ENCODE assay signal across 8 cellular contexts in the genomic region with DNA sequence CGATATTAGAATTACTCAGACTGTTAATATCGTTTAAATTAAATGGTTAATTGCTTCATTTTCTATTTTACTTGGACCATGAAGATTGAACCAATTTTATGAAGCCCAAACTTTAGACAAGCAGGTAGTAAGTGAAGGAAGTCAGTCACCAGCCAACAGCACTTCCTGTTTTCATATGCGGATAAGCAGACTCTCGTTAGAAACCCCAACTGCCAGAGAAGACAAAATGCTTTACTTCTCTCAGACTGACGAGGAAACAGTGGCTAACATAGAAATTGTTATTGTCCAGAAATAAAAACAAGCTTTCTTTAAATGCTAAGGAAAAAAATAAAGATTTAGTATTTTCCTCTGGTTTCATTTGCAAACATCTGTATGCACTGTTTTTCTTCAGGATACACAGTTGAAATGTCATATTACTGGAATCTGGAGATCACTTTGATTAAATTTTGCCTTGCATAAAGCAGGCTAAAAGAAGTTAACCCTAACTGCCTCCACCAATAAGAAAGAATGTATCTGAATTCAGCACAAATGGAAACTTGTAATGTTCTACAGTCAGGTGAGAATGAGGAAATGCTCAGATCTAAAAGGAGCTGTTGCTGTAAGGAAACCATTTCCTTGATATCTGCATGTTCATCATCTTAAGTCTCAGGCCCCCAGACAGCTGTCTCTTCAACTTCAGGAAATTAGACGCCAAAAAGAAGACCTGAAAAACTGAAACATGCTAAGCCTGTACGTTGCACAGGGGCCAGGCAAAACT.
DNase-seq lines count a peak whose midpoint lies in the region; ATAC-seq and TF ChIP-seq lines count a peak whose summit lies in the region.

No MANE protein-coding gene starts in this region.

- intact Hi-C loops in activated T-helper 1 cell treated with anti-CD3 and anti-CD28 coated beads, Interleukin-12 subunit alpha, Interleukin-12 subunit beta, Interleukin-2, Interleukin-4 antibody, amounts not matched to agents 30 ng/mL and 10 ng/mL and 1 ng/mL, durations not matched to agents 14 hours and 24 hours and 36 hours (cut with micrococcal nuclease): loop anchor here (2.0 to 5.0 kb wide), 5 partner anchors 45 to 149 kb away; partner anchors contain the start of gene SAMSN1
- intact Hi-C loops in stomach (cut with DNase I; ENCODE audit: low total_unique reads): no loop called here
- intact Hi-C loops in ovary (cut with DNase I): no loop called here
- intact Hi-C loops in thyroid gland (cut with DNase I): no loop called here

- TF ChIP-seq EP300 in stomach (IDR thresholded peaks at IDR 0.05) (no peak), ovary (IDR thresholded peaks at IDR 0.05) (no peak)

- H3K4me3 Mint-ChIP-seq in activated T-cell treated with anti-CD3 and anti-CD28 coated beads, Interleukin-2, amount 50 U/mL, for 24 hours: peak overlapping the region; percentile 56
- peak overlapping the region; percentile 74 for H3K4me3 Mint-ChIP-seq in activated T-helper 1 cell treated with anti-CD3 and anti-CD28 coated beads, Interleukin-12 subunit alpha, Interleukin-12 subunit beta, Interleukin-2, Interleukin-4 antibody, amounts not matched to agents 30 ng/mL and 10 ng/mL and 1 ng/mL, durations not matched to agents 14 hours and 24 hours and 36 hours

- H3K27ac ChIP-seq in stomach: peak overlapping the region in 4 of 5 donors; percentile 32 to 70 (median 34)
- H3K27ac ChIP-seq in ovary: no peak overlapping the region
- H3K27ac ChIP-seq in thyroid gland: no peak overlapping the region

- peaks cover 1% of the 10 kb centered on the region for H3K36me3 Mint-ChIP-seq in activated T-cell treated with anti-CD3 and anti-CD28 coated beads, Interleukin-2, amount 50 U/mL, for 24 hours (ENCODE audit: low read depth)
- peaks cover 23% of the 10 kb centered on the region for H3K36me3 Mint-ChIP-seq in activated T-helper 1 cell treated with anti-CD3 and anti-CD28 coated beads, Interleukin-12 subunit alpha, Interleukin-12 subunit beta, Interleukin-2, Interleukin-4 antibody, amounts not matched to agents 30 ng/mL and 10 ng/mL and 1 ng/mL, durations not matched to agents 14 hours and 24 hours and 36 hours (ENCODE audit: low read depth)

- no peaks in the 10 kb centered on the region for H3K4me1 ChIP-seq in stomach
- no peaks in the 10 kb centered on the region for H3K4me1 ChIP-seq in ovary (ENCODE audit: insufficient read depth)
- no peaks in the 10 kb centered on the region for H3K4me1 ChIP-seq in thyroid gland

- TF ChIP-seq CTCF in stomach (IDR thresholded peaks at IDR 0.05): no peak
- TF ChIP-seq CTCF in ovary (IDR thresholded peaks at IDR 0.05): no peak
- no peak for TF ChIP-seq CTCF in thyroid gland (IDR thresholded peaks at IDR 0.05)

- no peak overlapping the region for H3K4me3 ChIP-seq in stomach
- no peak overlapping the region for H3K4me3 ChIP-seq in ovary
- no peak overlapping the region for H3K4me3 ChIP-seq in thyroid gland (replicated peaks in 1 of 3)

- H3K9me3 ChIP-seq in stomach (no peaks in the 10 kb centered on the region), ovary (no peaks in the 10 kb centered on the region), thyroid gland (no peaks in the 10 kb centered on the region)

- peaks cover 51% of the 10 kb centered on the region for H3K4me1 Mint-ChIP-seq in activated T-cell treated with anti-CD3 and anti-CD28 coated beads, Interleukin-2, amount 50 U/mL, for 24 hours (ENCODE audit: low read depth)
- peaks cover 49% of the 10 kb centered on the region for H3K4me1 Mint-ChIP-seq in activated T-helper 1 cell treated with anti-CD3 and anti-CD28 coated beads, Interleukin-12 subunit alpha, Interleukin-12 subunit beta, Interleukin-2, Interleukin-4 antibody, amounts not matched to agents 30 ng/mL and 10 ng/mL and 1 ng/mL, durations not matched to agents 14 hours and 24 hours and 36 hours (ENCODE audit: low read depth)

- H3K27me3 Mint-ChIP-seq in activated T-cell treated with anti-CD3 and anti-CD28 coated beads, Interleukin-2, amount 50 U/mL, for 24 hours: no peaks in the 10 kb centered on the region
- no peaks in the 10 kb centered on the region for H3K27me3 Mint-ChIP-seq in activated T-helper 1 cell treated with anti-CD3 and anti-CD28 coated beads, Interleukin-12 subunit alpha, Interleukin-12 subunit beta, Interleukin-2, Interleukin-4 antibody, amounts not matched to agents 30 ng/mL and 10 ng/mL and 1 ng/mL, durations not matched to agents 14 hours and 24 hours and 36 hours (ENCODE audit: insufficient read depth)

- H3K36me3 ChIP-seq in stomach (no peaks in the 10 kb centered on the region), ovary (no peaks in the 10 kb centered on the region), thyroid gland (no peaks in the 10 kb centered on the region)

- H3K27me3 ChIP-seq in stomach (no peaks in the 10 kb centered on the region), ovary (no peaks in the 10 kb centered on the region), thyroid gland (no peaks in the 10 kb centered on the region)

- peak overlapping the region; percentile 95 for H3K27ac Mint-ChIP-seq in activated T-cell treated with anti-CD3 and anti-CD28 coated beads, Interleukin-2, amount 50 U/mL, for 24 hours
- peak overlapping the region; percentile 97 for H3K27ac Mint-ChIP-seq in activated T-helper 1 cell treated with anti-CD3 and anti-CD28 coated beads, Interleukin-12 subunit alpha, Interleukin-12 subunit beta, Interleukin-2, Interleukin-4 antibody, amounts not matched to agents 30 ng/mL and 10 ng/mL and 1 ng/mL, durations not matched to agents 14 hours and 24 hours and 36 hours

- TF ChIP-seq POLR2A in stomach (IDR thresholded peaks at IDR 0.05) (no peak), ovary (IDR thresholded peaks at IDR 0.05) (no peak), thyroid gland (IDR thresholded peaks at IDR 0.05) (no peak)

- WGBS in stomach, 5 donors: 45 to 59% (median 58%) methylated on average over 7 of the region's 7 CpGs
- 56 to 65% (median 57%) methylated on average over 7 of the region's 7 CpGs for WGBS in ovary, 3 donors
- WGBS in thyroid gland, 2 donors: 54 to 62% methylated on average over 7 of the region's 7 CpGs

- no peak for DNase-seq in activated T-cell treated with anti-CD3 and anti-CD28 coated beads, Interleukin-2, amount 50 U/mL, for 24 hours
- no peak for DNase-seq in activated T-cell treated with anti-CD3 and anti-CD28 coated beads, Interleukin-2, amount 50 U/mL, for 1 hour
- DNase-seq in activated T-helper 1 cell treated with anti-CD3 and anti-CD28 coated beads, Interleukin-12 subunit alpha, Interleukin-12 subunit beta, Interleukin-2, Interleukin-4 antibody, amounts not matched to agents 30 ng/mL and 10 ng/mL and 1 ng/mL, durations not matched to agents 14 hours and 24 hours and 36 hours (ENCODE audit: low spot score): no peak
- no peak for DNase-seq in stomach
- no peak for DNase-seq in epidermal melanocyte (ENCODE audit: insufficient read length, low spot score)
- no peak for DNase-seq in ovary
- DNase-seq in thyroid gland: no peak

- peak; percentile 70 for ATAC-seq in HG03342 (IDR thresholded peaks at IDR 0.05; ENCODE audit: unreplicated experiment)

- H3K9me3 Mint-ChIP-seq in activated T-cell treated with anti-CD3 and anti-CD28 coated beads, Interleukin-2, amount 50 U/mL, for 24 hours: peaks cover 7% of the 10 kb centered on the region
- H3K9me3 Mint-ChIP-seq in activated T-helper 1 cell treated with anti-CD3 and anti-CD28 coated beads, Interleukin-12 subunit alpha, Interleukin-12 subunit beta, Interleukin-2, Interleukin-4 antibody, amounts not matched to agents 30 ng/mL and 10 ng/mL and 1 ng/mL, durations not matched to agents 14 hours and 24 hours and 36 hours: peaks cover 16% of the 10 kb centered on the region

Comparison
In these comparisons a context has a peak if more than half of its experiments do, and no peak if none do; other contexts are left out.
1. H3K27ac ChIP-seq: peak in stomach (4 of 5); none in ovary (0 of 2) and thyroid gland (0 of 3).